In genomic region chr12:2824541-2824940, GRCh38 we compare ENCODE assay signal across 26 cellular contexts. TPM values are rescaled to one million over a fixed set of nuclear protein-coding genes. Genes with fewer than 3 reads are reported as not detected.
DNase-seq lines count a peak whose midpoint lies in the region; ATAC-seq, FAIRE-seq and TF ChIP-seq lines count a peak whose summit lies in the region.
"Had no signal": no experiment of that assay in that cellular context is flagged by ENCODE, and none has a peak within 500 bp of the region (broad histone marks: within the 10 kb centered on the region; RNA-seq: fewer than 3 reads in every experiment).

No MANE protein-coding gene starts in this region.

- H3K36me3 Mint-ChIP-seq in astrocyte (ENCODE audit: low read depth, unreplicated experiment): peaks cover 32% of the 10 kb centered on the region
- H3K36me3 Mint-ChIP-seq in endodermal cell (ENCODE audit: low read depth): peaks cover 73% of the 10 kb centered on the region
- H3K36me3 Mint-ChIP-seq in activated CD4-positive, alpha-beta memory T cell treated with anti-CD3 and anti-CD28 coated beads for 36 hours: peaks cover 59% of the 10 kb centered on the region

- POLR2A ChIA-PET in activated CD4-positive, alpha-beta memory T cell treated with anti-CD3 and anti-CD28 coated beads for 36 hours (lab: Charles Lee): no interaction called here

- no peaks in the 10 kb centered on the region for H4K20me1 ChIP-seq in astrocyte (ENCODE audit: insufficient read depth, low read length)

- no peak for ATAC-seq in aorta (ENCODE audit: low FRiP score)
- ATAC-seq: A549, HepG2, K562, SK-N-SH treated with all-trans-retinoic acid at 6 μM for 48 hours had no signal

- H3K79me2 ChIP-seq in astrocyte (ENCODE audit: insufficient read depth, low read length): no peaks in the 10 kb centered on the region

- H3K9me3 ChIP-seq in HUES48 (ENCODE audit: control insufficient read depth, insufficient read depth, low read length) (no peaks in the 10 kb centered on the region), astrocyte (ENCODE audit: insufficient read depth, low read depth, low read length) (no peaks in the 10 kb centered on the region), endodermal cell (ENCODE audit: control insufficient read depth, low read length) (no peaks in the 10 kb centered on the region), aorta (ENCODE audit: control insufficient read depth, low read length) (no peaks in the 10 kb centered on the region)
- H3K9me3 ChIP-seq: A549 had no signal

- H3K27ac Mint-ChIP-seq in astrocyte (ENCODE audit: unreplicated experiment) (no peak overlapping the region), endodermal cell (peak overlapping the region; percentile 69)
- no peak overlapping the region for H3K27ac Mint-ChIP-seq in activated CD4-positive, alpha-beta memory T cell treated with anti-CD3 and anti-CD28 coated beads for 36 hours

- peaks cover 91% of the 10 kb centered on the region for H3K36me3 ChIP-seq in HUES48 (ENCODE audit: control insufficient read depth, insufficient read depth, low read length)
- H3K36me3 ChIP-seq in astrocyte (ENCODE audit: insufficient read depth, low read length): peaks cover 21% of the 10 kb centered on the region
- peaks cover 66% of the 10 kb centered on the region for H3K36me3 ChIP-seq in endodermal cell (ENCODE audit: control insufficient read depth, insufficient read depth, low read length)
- H3K36me3 ChIP-seq in aorta (ENCODE audit: control insufficient read depth in 1 of 2, insufficient read depth in 2 of 2, low read length in 1 of 2): peaks cover 9 to 15% of the 10 kb centered on the region in 2 donors

- peaks cover 5% of the 10 kb centered on the region for H3K4me1 Mint-ChIP-seq in astrocyte (ENCODE audit: low read depth, unreplicated experiment)
- peaks cover 45% of the 10 kb centered on the region for H3K4me1 Mint-ChIP-seq in endodermal cell
- no peaks in the 10 kb centered on the region for H3K4me1 Mint-ChIP-seq in activated CD4-positive, alpha-beta memory T cell treated with anti-CD3 and anti-CD28 coated beads for 36 hours (ENCODE audit: low read depth)

- WGBS in endodermal cell (ENCODE audit: insufficient coverage in 1 of 2, insufficient read length in 1 of 2), 2 experiments: 83 to 87% methylated on average over 6 of the region's 6 CpGs
- 75 to 79% methylated on average over 6 of the region's 6 CpGs for WGBS in aorta, 2 donors

- no peak for FAIRE-seq in astrocyte (lab: Jason Lieb, UNC)
- FAIRE-seq: A549, GM19239, H54, HepG2, K562 had no signal

- H3K4me3 ChIP-seq in HUES48 (ENCODE audit: low read depth, low read length) (no peak overlapping the region), astrocyte (ENCODE audit: insufficient read depth, low read depth, low read length) (no peak overlapping the region), endodermal cell (ENCODE audit: low read length) (peak overlapping the region; percentile 29), aorta (ENCODE audit: low read length in 2 of 2) (no peak overlapping the region)
- H3K4me3 ChIP-seq: A549, K562 had no signal

- no peak overlapping the region for H3K9ac ChIP-seq in HUES48 (ENCODE audit: low read depth, low read length)
- H3K9ac ChIP-seq in astrocyte (ENCODE audit: low read length): peak overlapping the region; percentile 10
- no peak overlapping the region for H3K9ac ChIP-seq in endodermal cell (ENCODE audit: extremely low read depth, low read length, poor library complexity, severe bottlenecking)

- CTCF ChIA-PET in activated CD4-positive, alpha-beta memory T cell treated with anti-CD3 and anti-CD28 coated beads for 36 hours (lab: Charles Lee): no interaction called here

- H3K27ac ChIP-seq in HUES48 (ENCODE audit: low read depth, low read length): peak overlapping the region; percentile 79
- peak overlapping the region; percentile 48 for H3K27ac ChIP-seq in astrocyte (ENCODE audit: low read depth, low read length)
- peak overlapping the region; percentile 42 for H3K27ac ChIP-seq in endodermal cell (ENCODE audit: low read depth, low read length)
- H3K27ac ChIP-seq in substantia nigra (ENCODE audit: low read depth, low read length, poor library complexity, severe bottlenecking): peak overlapping the region; percentile 83
- no peak overlapping the region for H3K27ac ChIP-seq in aorta (ENCODE audit: low read depth in 1 of 2, low read length in 2 of 2)
- H3K27ac ChIP-seq: A549, RWPE1 had no signal

- H3K9me3 Mint-ChIP-seq in astrocyte (ENCODE audit: unreplicated experiment) (no peaks in the 10 kb centered on the region), endodermal cell (no peaks in the 10 kb centered on the region)
- H3K9me3 Mint-ChIP-seq in activated CD4-positive, alpha-beta memory T cell treated with anti-CD3 and anti-CD28 coated beads for 36 hours: no peaks in the 10 kb centered on the region
- H3K9me3 Mint-ChIP-seq: CD4-positive, CD25-positive, alpha-beta regulatory T cell had no signal

- H3K4me1 ChIP-seq in HUES48 (ENCODE audit: control insufficient read depth, insufficient read depth, low read length) (peaks cover 25% of the 10 kb centered on the region), astrocyte (ENCODE audit: insufficient read depth, low read length) (peaks cover 9% of the 10 kb centered on the region), endodermal cell (ENCODE audit: control insufficient read depth, insufficient read depth, low read length) (peaks cover 9% of the 10 kb centered on the region), aorta (ENCODE audit: control insufficient read depth in 1 of 2, insufficient read depth in 2 of 2, low read length in 2 of 2) (no peaks in the 10 kb centered on the region)
- H3K4me1 ChIP-seq: A549 had no signal

- TF ChIP-seq CTCF in astrocyte (IDR thresholded peaks at IDR 0.05; ENCODE audit: insufficient read depth, low read depth, low read length): no peak
- TF ChIP-seq CTCF in endodermal cell (conservative IDR thresholded peaks at IDR 0.05): no peak

- H3K4me3 Mint-ChIP-seq in astrocyte (ENCODE audit: unreplicated experiment) (no peak overlapping the region), endodermal cell (no peak overlapping the region)
- no peak overlapping the region for H3K4me3 Mint-ChIP-seq in activated CD4-positive, alpha-beta memory T cell treated with anti-CD3 and anti-CD28 coated beads for 36 hours
- H3K4me3 Mint-ChIP-seq: CD4-positive, CD25-positive, alpha-beta regulatory T cell had no signal

- H3K27me3 Mint-ChIP-seq in astrocyte (ENCODE audit: low read depth, unreplicated experiment) (no peaks in the 10 kb centered on the region), endodermal cell (ENCODE audit: insufficient read depth) (no peaks in the 10 kb centered on the region)
- H3K27me3 Mint-ChIP-seq in activated CD4-positive, alpha-beta memory T cell treated with anti-CD3 and anti-CD28 coated beads for 36 hours: no peaks in the 10 kb centered on the region
- H3K27me3 Mint-ChIP-seq: CD4-positive, CD25-positive, alpha-beta regulatory T cell had no signal

- no peak overlapping the region for H2AFZ ChIP-seq in astrocyte (ENCODE audit: low read depth, low read length)

- H3K4me2 ChIP-seq in astrocyte (ENCODE audit: low read length): no peak overlapping the region
- H3K4me2 ChIP-seq: A549 had no signal

- DNase-seq in astrocyte (ENCODE audit: low read depth) (peak; percentile 62), endodermal cell (no peak), substantia nigra (lab: John Stamatoyannopoulos, UW) (no peak), aorta (no peak), AG08395 (ENCODE audit: low spot score) (no peak)
- DNase-seq in activated CD4-positive, alpha-beta memory T cell treated with anti-CD3 and anti-CD28 coated beads for 36 hours: no peak
- DNase-seq: CD4-positive, CD25-positive, alpha-beta regulatory T cell; EL; GF-D8; MM.1S; NCI-H1048; NCI-H1417 treated with DMSO at 0.1 percent for 48 hours; NCI-H187; NCI-H446 treated with DMSO at 0.1 percent for 48 hours; NCI-H69; SHP77 treated with DMSO at 0.1 percent for 48 hours had no signal

- H3K27me3 ChIP-seq in HUES48 (ENCODE audit: control insufficient read depth, insufficient read depth, low read length): no peaks in the 10 kb centered on the region
- no peaks in the 10 kb centered on the region for H3K27me3 ChIP-seq in astrocyte (ENCODE audit: insufficient read depth, low read length)
- H3K27me3 ChIP-seq in endodermal cell (ENCODE audit: control insufficient read depth, insufficient read depth, low read length, poor library complexity, severe bottlenecking): no peaks in the 10 kb centered on the region
- no peaks in the 10 kb centered on the region for H3K27me3 ChIP-seq in aorta (ENCODE audit: control insufficient read depth in 1 of 2, insufficient read depth in 2 of 2, low read length in 1 of 2)

- intact Hi-C loops in aorta (cut with DNase I): no loop called here
- intact Hi-C loops in activated CD4-positive, alpha-beta memory T cell treated with anti-CD3 and anti-CD28 coated beads for 36 hours (cut with micrococcal nuclease): no loop called here

RNA-seq across cellular contexts. Expression of gene NRIP2, which starts 10.3 kb away (rescaled TPM):
- total RNA-seq in astrocyte (not detected in 2 replicates), endodermal cell (not detected), aorta (1 to 10 TPM; 7.8 to 8.1 TPM)
- polyA plus RNA-seq in endodermal cell (2013, experiment 1 of 2): 0.14 TPM
- 0.17 TPM for polyA plus RNA-seq in endodermal cell (2013, experiment 2 of 2)
- polyA plus RNA-seq in aorta: 1 to 10 TPM; 1.8 to 7.9 TPM
- not detected for total RNA-seq in activated CD4-positive, alpha-beta memory T cell treated with anti-CD3 and anti-CD28 coated beads for 36 hours
- total RNA-seq: CD4-positive, CD25-positive, alpha-beta regulatory T cell; HepG2; K562; LHCN-M2 had no signal
- polyA plus RNA-seq: A549, BJ, HepG2 had no signal

RNA-seq across cellular contexts. Expression of gene ITFG2, which starts 12.1 kb away (rescaled TPM):
- 20.1 and 20.2 TPM in 2 replicates for total RNA-seq in astrocyte
- total RNA-seq in endodermal cell: 10 to 100 TPM; 22.5 to 59.5 TPM
- polyA plus RNA-seq in endodermal cell (2013, experiment 1 of 2): 16.9 TPM
- polyA plus RNA-seq in endodermal cell (2013, experiment 2 of 2): 12.3 TPM
- 10 to 100 TPM; 23.9 to 43.7 TPM for total RNA-seq in aorta
- polyA plus RNA-seq in aorta: 10 to 100 TPM in 1 of 2 donors, 1 to 10 TPM in 1; 5.9 to 33.2 TPM
- total RNA-seq in activated CD4-positive, alpha-beta memory T cell treated with anti-CD3 and anti-CD28 coated beads for 36 hours: 10 to 100 TPM; 18.9 to 21.6 TPM

RNA-seq across cellular contexts. Expression of gene FKBP4, which starts 29.8 kb away (rescaled TPM):
- total RNA-seq in astrocyte (63.2 and 68.7 TPM in 2 replicates), endodermal cell (100 to 1,000 TPM; 139 to 253 TPM), aorta (10 to 100 TPM; 42.9 to 50.2 TPM)
- polyA plus RNA-seq in endodermal cell (2013, experiment 1 of 2): 63.0 TPM
- 56.7 TPM for polyA plus RNA-seq in endodermal cell (2013, experiment 2 of 2)
- polyA plus RNA-seq in aorta: 10 to 100 TPM; 18.2 to 23.8 TPM
- 100 to 1,000 TPM; 144 to 153 TPM for total RNA-seq in activated CD4-positive, alpha-beta memory T cell treated with anti-CD3 and anti-CD28 coated beads for 36 hours

RNA-seq across cellular contexts. Expression of gene TEX52, which starts 32.3 kb away (rescaled TPM):
- total RNA-seq in astrocyte (not detected in 2 replicates), endodermal cell (under 1 TPM; 0.22 to 0.29 TPM), aorta (not detected)
- not detected for polyA plus RNA-seq in endodermal cell (2013, experiment 1 of 2)
- not detected for polyA plus RNA-seq in endodermal cell (2013, experiment 2 of 2)
- polyA plus RNA-seq in aorta: not detected
- total RNA-seq in activated CD4-positive, alpha-beta memory T cell treated with anti-CD3 and anti-CD28 coated beads for 36 hours: under 1 TPM in 1 of 2 experiments, not detected in 1; 0.19 TPM
- total RNA-seq: CD4-positive, CD25-positive, alpha-beta regulatory T cell; HepG2; K562; LHCN-M2 had no signal
- polyA plus RNA-seq: A549; BJ; CD4-positive, CD25-positive, alpha-beta regulatory T cell; K562 had no signal

RNA-seq across cellular contexts. Expression of gene FOXM1, which starts 52.4 kb away (rescaled TPM):
- total RNA-seq in astrocyte (3.9 and 7.1 TPM in 2 replicates), endodermal cell (100 to 1,000 TPM in 1 of 2 donors, 10 to 100 TPM in 1; 93.9 to 147 TPM), aorta (1 to 10 TPM in 1 of 2 donors, under 1 TPM in 1; 0.84 to 1.6 TPM)
- polyA plus RNA-seq in endodermal cell (2013, experiment 1 of 2): 77.6 TPM
- polyA plus RNA-seq in endodermal cell (2013, experiment 2 of 2): 78.7 TPM
- polyA plus RNA-seq in aorta: 1 to 10 TPM in 1 of 2 donors, under 1 TPM in 1; 0.20 to 6.1 TPM
- 10 to 100 TPM; 79.3 to 80.0 TPM for total RNA-seq in activated CD4-positive, alpha-beta memory T cell treated with anti-CD3 and anti-CD28 coated beads for 36 hours

Comparison
In these comparisons a context has a peak if more than half of its experiments do, and no peak if none do; other contexts are left out.
1. H3K27ac ChIP-seq: peak in HUES48 (single experiment), astrocyte (single experiment), endodermal cell (single experiment) and substantia nigra (single experiment); none in aorta (0 of 2).